In the genomic region with DNA sequence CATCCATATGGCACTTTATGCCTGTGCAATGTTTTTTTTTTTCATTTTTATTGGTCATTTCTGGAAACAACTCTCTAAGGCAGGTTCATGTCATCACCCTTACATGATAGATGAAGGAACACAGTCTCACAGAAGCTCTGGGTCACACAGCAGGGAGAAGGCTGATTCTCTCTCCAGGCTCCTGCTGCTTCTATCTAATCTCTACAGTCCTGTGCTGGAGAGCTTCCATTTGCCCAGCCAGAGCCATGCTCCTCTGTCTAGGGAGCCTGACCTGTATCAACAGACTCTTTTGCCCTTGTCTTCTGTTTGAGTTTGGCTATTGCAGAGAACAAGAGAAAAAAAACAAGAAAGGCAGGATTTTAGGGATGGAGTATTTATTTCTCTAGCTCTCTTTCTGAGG, we compare ENCODE assay signal across 20 cellular contexts.
A peak's percentile ranks its signal among the peaks of the same experiment; 100 is the strongest.
DNase-seq lines count a peak whose midpoint lies in the region; ATAC-seq and TF ChIP-seq lines count a peak whose summit lies in the region.
"Had no signal": no experiment of that assay in that cellular context is flagged by ENCODE, and none has a peak within 500 bp of the region (broad histone marks: within the 10 kb centered on the region; RNA-seq: fewer than 3 reads in every experiment).

No MANE protein-coding gene starts in this region.

- TF ChIP-seq CTCF in cardiac muscle cell (IDR thresholded peaks at IDR 0.05; ENCODE audit: low read depth, low read length) = no peak

- H3K9me3 ChIP-seq in cardiac muscle cell (ENCODE audit: low read depth) (no peaks in the 10 kb centered on the region), right cardiac atrium (ENCODE audit: control insufficient read depth, low read length) (no peaks in the 10 kb centered on the region)
- H3K9me3 ChIP-seq: BLaER1, Caco-2, HAP-1 had no signal

- ATAC-seq in left cardiac atrium (peak; percentile 74 to 97), right cardiac atrium (peak; percentile 43 to 92), GM19463 (IDR thresholded peaks at IDR 0.05; ENCODE audit: unreplicated experiment) (no peak)
- ATAC-seq: CD8-positive, alpha-beta T cell had no signal

- H3K27me3 ChIP-seq in cardiac muscle cell (no peaks in the 10 kb centered on the region), right cardiac atrium (ENCODE audit: control insufficient read depth, insufficient read depth) (no peaks in the 10 kb centered on the region)
- H3K27me3 ChIP-seq: BLaER1 had no signal

- H3K27ac ChIP-seq in cardiac muscle cell = peak overlapping the region; percentile 88
- H3K27ac ChIP-seq in right cardiac atrium (ENCODE audit: low read length) = no peak overlapping the region
- H3K27ac ChIP-seq: 22Rv1, BLaER1, C4-2B had no signal

- H3K36me3 ChIP-seq in cardiac muscle cell = no peaks in the 10 kb centered on the region
- H3K36me3 ChIP-seq: BLaER1, HAP-1 had no signal

- intact Hi-C loops in left cardiac atrium (cut with DNase I) (no loop called here), right cardiac atrium (cut with DNase I) (no loop called here)

- H3K4me1 ChIP-seq in cardiac muscle cell (ENCODE audit: low read depth) (peaks cover 7% of the 10 kb centered on the region), right cardiac atrium (ENCODE audit: control insufficient read depth, insufficient read depth, low read length) (no peaks in the 10 kb centered on the region)
- H3K4me1 ChIP-seq: BLaER1, Caco-2, HAP-1 had no signal

- DNase-seq in NCI-H446 (lab: John Stamatoyannopoulos, UW) (peak; percentile 6 to 31), NCI-H446 treated with DMSO at 0.1 percent for 48 hours (lab: John Stamatoyannopoulos, UW) (no peak), cardiac muscle cell (ENCODE audit: low read depth in 1 of 2, low spot score in 1 of 2) (peak in 1 of 2 donors; percentile 81), left cardiac atrium (no peak), right cardiac atrium (no peak), DMS53 treated with DMSO at 0.1 percent for 48 hours (lab: John Stamatoyannopoulos, UW; ENCODE audit: unreplicated experiment) (no peak), D341Med (ENCODE audit: low spot score) (no peak)
- DNase-seq: Caco-2; CD4-positive, CD25-positive, alpha-beta regulatory T cell; CD8-positive, alpha-beta T cell; DMS 273 treated with DMSO at 0.1 percent for 48 hours; DMS79 treated with DMSO at 0.1 percent for 48 hours; GF-D8; GOT3; HFFc6 had no signal

- H3K4me3 ChIP-seq in cardiac muscle cell (no peak overlapping the region), right cardiac atrium (ENCODE audit: low read length) (no peak overlapping the region)
- H3K4me3 ChIP-seq: BLaER1, HAP-1 had no signal

Comparison
In these comparisons a context has a peak if more than half of its experiments do, and no peak if none do; other contexts are left out.
1. DNase-seq: peak in NCI-H446 (2 of 2); none in NCI-H446 treated with DMSO at 0.1 percent for 48 hours (single experiment), left cardiac atrium (single experiment), right cardiac atrium (0 of 3), DMS53 treated with DMSO at 0.1 percent for 48 hours (single experiment) and D341Med (single experiment).